Comparison of ENCODE assay signal across 1 cellular context in genomic region chr16:1678500-1679098, GRCh38.
TF ChIP-seq lines count a peak whose summit lies in the region.

No MANE protein-coding gene starts in this region.

TF ChIP-seq in HepG2, 621 proteins besides CTCF, POLR2A, EP300 and RAD21 (continued from another document and continues in another):
- TF ChIP-seq ZNF773 (CRISPR knock-in tag; IDR thresholded peaks at IDR 0.05; ENCODE audit: borderline replicate concordance), result no peak
- TF ChIP-seq ZNF782 (CRISPR knock-in tag; IDR thresholded peaks at IDR 0.05; ENCODE audit: borderline replicate concordance), result no peak
- no peak for TF ChIP-seq ZUFSP (CRISPR knock-in tag; IDR thresholded peaks at IDR 0.05; ENCODE audit: borderline replicate concordance)
- no peak for TF ChIP-seq CC2D1A (CRISPR knock-in tag; IDR thresholded peaks at IDR 0.05)
- TF ChIP-seq ZMYM2 (CRISPR knock-in tag; IDR thresholded peaks at IDR 0.05), result no peak
- TF ChIP-seq GATAD1 (CRISPR knock-in tag; IDR thresholded peaks at IDR 0.05), result no peak
- TF ChIP-seq HOXA3 (CRISPR knock-in tag; IDR thresholded peaks at IDR 0.05), result no peak
- no peak for TF ChIP-seq ZNF841 (CRISPR knock-in tag; IDR thresholded peaks at IDR 0.05; ENCODE audit: borderline replicate concordance)
- TF ChIP-seq GMEB1 (CRISPR knock-in tag; IDR thresholded peaks at IDR 0.05; ENCODE audit: borderline replicate concordance), result 0 out of 2 replicates have a peak, but pooled peaks have one; percentile 23
- no peak for TF ChIP-seq PRPF4 (IDR thresholded peaks at IDR 0.05; ENCODE audit: low read depth, low read length, poor library complexity, severe bottlenecking)
- TF ChIP-seq, protein P1, sequence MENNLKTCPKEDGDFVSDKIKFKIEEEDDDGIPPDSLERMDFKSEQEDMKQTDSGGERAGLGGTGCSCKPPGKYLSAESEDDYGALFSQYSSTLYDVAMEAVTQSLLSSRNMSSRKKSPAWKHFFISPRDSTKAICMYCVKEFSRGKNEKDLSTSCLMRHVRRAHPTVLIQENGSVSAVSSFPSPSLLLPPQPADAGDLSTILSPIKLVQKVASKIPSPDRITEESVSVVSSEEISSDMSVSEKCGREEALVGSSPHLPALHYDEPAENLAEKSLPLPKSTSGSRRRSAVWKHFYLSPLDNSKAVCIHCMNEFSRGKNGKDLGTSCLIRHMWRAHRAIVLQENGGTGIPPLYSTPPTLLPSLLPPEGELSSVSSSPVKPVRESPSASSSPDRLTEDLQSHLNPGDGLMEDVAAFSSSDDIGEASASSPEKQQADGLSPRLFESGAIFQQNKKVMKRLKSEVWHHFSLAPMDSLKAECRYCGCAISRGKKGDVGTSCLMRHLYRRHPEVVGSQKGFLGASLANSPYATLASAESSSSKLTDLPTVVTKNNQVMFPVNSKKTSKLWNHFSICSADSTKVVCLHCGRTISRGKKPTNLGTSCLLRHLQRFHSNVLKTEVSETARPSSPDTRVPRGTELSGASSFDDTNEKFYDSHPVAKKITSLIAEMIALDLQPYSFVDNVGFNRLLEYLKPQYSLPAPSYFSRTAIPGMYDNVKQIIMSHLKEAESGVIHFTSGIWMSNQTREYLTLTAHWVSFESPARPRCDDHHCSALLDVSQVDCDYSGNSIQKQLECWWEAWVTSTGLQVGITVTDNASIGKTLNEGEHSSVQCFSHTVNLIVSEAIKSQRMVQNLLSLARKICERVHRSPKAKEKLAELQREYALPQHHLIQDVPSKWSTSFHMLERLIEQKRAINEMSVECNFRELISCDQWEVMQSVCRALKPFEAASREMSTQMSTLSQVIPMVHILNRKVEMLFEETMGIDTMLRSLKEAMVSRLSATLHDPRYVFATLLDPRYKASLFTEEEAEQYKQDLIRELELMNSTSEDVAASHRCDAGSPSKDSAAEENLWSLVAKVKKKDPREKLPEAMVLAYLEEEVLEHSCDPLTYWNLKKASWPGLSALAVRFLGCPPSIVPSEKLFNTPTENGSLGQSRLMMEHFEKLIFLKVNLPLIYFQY (CRISPR knock-in tag; IDR thresholded peaks at IDR 0.05; ENCODE audit: borderline replicate concordance), result no peak
- TF ChIP-seq SAP130 (CRISPR knock-in tag; IDR thresholded peaks at IDR 0.05; ENCODE audit: low read depth), result peak; percentile 42
- no peak for TF ChIP-seq SRSF1 (optimal IDR thresholded peaks at IDR 0.05; ENCODE audit: low read depth, low read length)
- TF ChIP-seq ATF6 (CRISPR knock-in tag; conservative IDR thresholded peaks at IDR 0.05), result no peak
- TF ChIP-seq ZFY (CRISPR knock-in tag; IDR thresholded peaks at IDR 0.05), result peak; percentile 72
- no peak for TF ChIP-seq NCOA1 (CRISPR knock-in tag; IDR thresholded peaks at IDR 0.05)
- TF ChIP-seq ELF3 (CRISPR knock-in tag; IDR thresholded peaks at IDR 0.05), result no peak
- TF ChIP-seq, protein P2, sequence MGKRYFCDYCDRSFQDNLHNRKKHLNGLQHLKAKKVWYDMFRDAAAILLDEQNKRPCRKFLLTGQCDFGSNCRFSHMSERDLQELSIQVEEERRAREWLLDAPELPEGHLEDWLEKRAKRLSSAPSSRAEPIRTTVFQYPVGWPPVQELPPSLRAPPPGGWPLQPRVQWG (CRISPR knock-in tag; IDR thresholded peaks at IDR 0.05; ENCODE audit: borderline replicate concordance, low read depth), result no peak
- no peak for TF ChIP-seq ATF3 (CRISPR knock-in tag; IDR thresholded peaks at IDR 0.05)
- peak; percentile 22; the same call in 1 of the 2 replicates for TF ChIP-seq ZXDC (CRISPR knock-in tag; IDR thresholded peaks at IDR 0.05)
- TF ChIP-seq ZNF234 (CRISPR knock-in tag; conservative IDR thresholded peaks at IDR 0.05), result no peak
- TF ChIP-seq NFYB (CRISPR knock-in tag; IDR thresholded peaks at IDR 0.05), result no peak
- TF ChIP-seq XRCC5 (optimal IDR thresholded peaks at IDR 0.05; ENCODE audit: low read length), result no peak
- 0 out of 2 replicates have a peak, but pooled peaks have one; percentile 34 for TF ChIP-seq TGIF2 (CRISPR knock-in tag; IDR thresholded peaks at IDR 0.05)
- TF ChIP-seq EED (CRISPR knock-in tag; IDR thresholded peaks at IDR 0.05), result 0 out of 2 replicates have a peak, but pooled peaks have one; percentile 51
- TF ChIP-seq ATRX (CRISPR knock-in tag; IDR thresholded peaks at IDR 0.05; ENCODE audit: borderline replicate concordance), result no peak
- TF ChIP-seq MBD4 (IDR thresholded peaks at IDR 0.05; ENCODE audit: borderline replicate concordance, low read length), result no peak
- no peak for TF ChIP-seq FOXJ3 (CRISPR knock-in tag; IDR thresholded peaks at IDR 0.05; ENCODE audit: borderline replicate concordance)
- TF ChIP-seq ZNF326 (CRISPR knock-in tag; IDR thresholded peaks at IDR 0.05; ENCODE audit: borderline replicate concordance), result no peak
- TF ChIP-seq ZNF878 (CRISPR knock-in tag; IDR thresholded peaks at IDR 0.05), result no peak
- no peak for TF ChIP-seq ZNF530 (CRISPR knock-in tag; IDR thresholded peaks at IDR 0.05; ENCODE audit: low read depth)
- TF ChIP-seq ZFX (CRISPR knock-in tag; IDR thresholded peaks at IDR 0.05; ENCODE audit: low read depth), result peak; percentile 67; the same call in 1 of the 2 replicates
- 0 out of 2 replicates have a peak, but pooled peaks have one; percentile 56 for TF ChIP-seq ZNF615 (CRISPR knock-in tag; IDR thresholded peaks at IDR 0.05; ENCODE audit: borderline replicate concordance)
- no peak for TF ChIP-seq EZH2 (conservative IDR thresholded peaks at IDR 0.05; ENCODE audit: low read depth, low read length)
- TF ChIP-seq ZNF558 (CRISPR knock-in tag; IDR thresholded peaks at IDR 0.05; ENCODE audit: borderline replicate concordance), result 0 out of 2 replicates have a peak, but pooled peaks have one; percentile 67
- peak; percentile 87 for TF ChIP-seq AGO2 (optimal IDR thresholded peaks at IDR 0.05; ENCODE audit: low read depth, low read length)
- TF ChIP-seq HDAC1 (CRISPR knock-in tag; IDR thresholded peaks at IDR 0.05), result 0 out of 2 replicates have a peak, but pooled peaks have one; percentile 1
- TF ChIP-seq MAFK (conservative IDR thresholded peaks at IDR 0.05 in 1 of 2, IDR thresholded peaks at IDR 0.05 in 1 of 2; ENCODE audit: low read length in 2 of 2), result peak; percentile 93 to 95
- no peak for TF ChIP-seq REXO4 (CRISPR knock-in tag; IDR thresholded peaks at IDR 0.05; ENCODE audit: borderline replicate concordance)
- TF ChIP-seq GRHL1 (CRISPR knock-in tag; conservative IDR thresholded peaks at IDR 0.05), result no peak
- TF ChIP-seq ZNF124 (CRISPR knock-in tag; IDR thresholded peaks at IDR 0.05), result no peak
- TF ChIP-seq MXD4 (CRISPR knock-in tag; IDR thresholded peaks at IDR 0.05), result no peak
- TF ChIP-seq ZNF20 (CRISPR knock-in tag; IDR thresholded peaks at IDR 0.05), result no peak
- TF ChIP-seq ZNF629 (CRISPR knock-in tag; conservative IDR thresholded peaks at IDR 0.05), result no peak
- TF ChIP-seq BCLAF1 (IDR thresholded peaks at IDR 0.05), result no peak
- peak; percentile 92 for TF ChIP-seq HNRNPK (IDR thresholded peaks at IDR 0.05; ENCODE audit: low read depth, low read length, poor library complexity, severe bottlenecking)
- peak; percentile 6; the same call in 1 of the 2 replicates for TF ChIP-seq BHLHE40 (IDR thresholded peaks at IDR 0.05; ENCODE audit: low read length)
- no peak for TF ChIP-seq HMGA1 (CRISPR knock-in tag; conservative IDR thresholded peaks at IDR 0.05)
